In the genomic region with DNA sequence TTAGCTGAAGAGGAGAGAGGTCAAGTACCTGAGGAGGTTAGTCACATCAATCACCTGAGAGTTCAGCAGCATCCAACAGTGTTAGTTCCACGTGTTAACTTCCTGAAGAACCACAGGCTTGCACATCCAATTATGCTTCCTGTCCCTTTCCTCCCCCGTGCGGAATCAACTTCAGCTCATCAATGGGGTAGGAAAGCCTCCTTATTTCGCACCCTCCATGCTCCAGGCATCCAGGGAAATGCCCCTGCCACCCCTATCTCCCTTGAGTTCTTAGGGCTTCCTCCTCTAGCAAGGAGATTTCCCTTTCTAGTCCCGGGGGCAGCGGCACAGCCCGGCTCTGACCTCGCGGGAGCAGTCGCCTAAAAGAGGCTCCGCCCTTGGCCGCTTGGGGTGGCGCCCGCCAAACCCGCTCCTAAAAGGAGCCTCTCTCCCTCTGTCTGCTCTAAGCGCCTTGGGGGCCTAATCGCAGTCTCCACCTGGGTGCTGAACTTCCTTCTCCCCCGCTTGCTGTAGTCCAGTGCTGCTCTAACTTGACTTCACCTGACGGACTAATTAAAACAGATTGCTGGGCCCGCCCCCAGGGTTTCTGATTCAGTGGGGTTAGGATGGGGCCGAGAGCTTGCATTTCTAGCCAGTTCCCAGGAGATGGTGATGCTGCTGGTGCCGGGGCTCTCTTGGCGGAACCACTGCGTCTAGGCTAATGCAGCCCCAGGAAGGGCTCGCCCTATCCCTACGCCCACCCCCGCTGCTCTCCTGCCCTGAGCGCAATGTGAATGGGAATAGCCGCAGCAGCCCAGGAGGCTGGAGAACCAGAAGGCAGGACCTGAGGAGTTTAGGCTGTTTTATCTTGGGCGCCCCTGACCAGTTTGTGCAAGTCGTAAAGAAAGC, we compare ENCODE assay signal across 8 cellular contexts. TPM values are rescaled to one million over a fixed set of nuclear protein-coding genes. Genes with fewer than 3 reads are reported as not detected.
DNase-seq lines count a peak whose midpoint lies in the region; ATAC-seq and TF ChIP-seq lines count a peak whose summit lies in the region.

No MANE protein-coding gene starts in this region.

- H3K4me1 ChIP-seq in breast epithelium (peaks cover 4 to 6% of the 10 kb centered on the region in 2 donors), liver (ENCODE audit: control insufficient read depth in 4 of 4, insufficient read depth in 4 of 4, low read length in 3 of 4) (peaks cover 11 to 43% (median 34%) of the 10 kb centered on the region in 4 donors), tibial artery (peaks cover 0 to 48% (median 37%) of the 10 kb centered on the region in 4 donors)

- DNase-seq in DMS79 (lab: John Stamatoyannopoulos, UW) (peak; percentile 26), OCI-M1 (lab: John Stamatoyannopoulos, UW) (peak; percentile 77), breast epithelium (ENCODE audit: low spot score in 2 of 2) (peak in 1 of 2 donors; percentile 53), tibial artery (no peak)

- H3K4me3 ChIP-seq in breast epithelium (peak overlapping the region; percentile 33 to 57 (median 47)), liver (ENCODE audit: low read depth in 1 of 3, low read length in 3 of 3) (peak overlapping the region; percentile 39 to 59 (median 47)), tibial artery (peak overlapping the region; percentile 33 to 47)

- no peaks in the 10 kb centered on the region for H3K36me3 ChIP-seq in breast epithelium
- no peaks in the 10 kb centered on the region for H3K36me3 ChIP-seq in liver (ENCODE audit: control insufficient read depth in 4 of 4, insufficient read depth in 3 of 4, low read depth in 1 of 4, low read length in 3 of 4)
- H3K36me3 ChIP-seq in tibial artery, result no peaks in the 10 kb centered on the region

- no peak overlapping the region for H3K9ac ChIP-seq in liver (ENCODE audit: low read depth in 1 of 2, low read length in 2 of 2)

- 11% methylated on average over 31 of the region's 31 CpGs for WGBS in liver

- ATAC-seq in GM21526 (IDR thresholded peaks at IDR 0.05; ENCODE audit: low FRiP score, unreplicated experiment) (peak; percentile 40), GM18870 (IDR thresholded peaks at IDR 0.05; ENCODE audit: unreplicated experiment) (no peak), GM18517 (IDR thresholded peaks at IDR 0.05; ENCODE audit: unreplicated experiment) (no peak)

- H3K9me3 ChIP-seq in breast epithelium (no peaks in the 10 kb centered on the region), liver (ENCODE audit: control insufficient read depth in 4 of 4, low read length in 3 of 4) (no peaks in the 10 kb centered on the region), tibial artery (no peaks in the 10 kb centered on the region)

- TF ChIP-seq RAD21 in liver (IDR thresholded peaks at IDR 0.05), result peak in 1 of 2 donors; percentile 30

- TF ChIP-seq POLR2A in breast epithelium (IDR thresholded peaks at IDR 0.05), result no peak

- intact Hi-C loops in breast epithelium (cut with DNase I; ENCODE audit: low total_unique reads) (loop anchor here (10.0 kb wide), 1 partner anchor 57 kb away; a partner anchor contains a TSS), tibial artery (cut with DNase I; ENCODE audit: low total_unique reads) (loop anchor here (5.0 kb wide), 1 partner anchor 49 kb away; no protein-coding TSS in a partner anchor)

- no peak for TF ChIP-seq CTCF in breast epithelium (IDR thresholded peaks at IDR 0.05)
- TF ChIP-seq CTCF in liver (IDR thresholded peaks at IDR 0.05; ENCODE audit: low read depth, low read length, missing input control), result no peak
- TF ChIP-seq CTCF in tibial artery (IDR thresholded peaks at IDR 0.05), result no peak

- no peaks in the 10 kb centered on the region for H3K27me3 ChIP-seq in breast epithelium
- peaks cover 0 to 3% (median 0%) of the 10 kb centered on the region in 4 donors for H3K27me3 ChIP-seq in liver (ENCODE audit: control insufficient read depth in 4 of 4, insufficient read depth in 4 of 4, low read length in 3 of 4)
- H3K27me3 ChIP-seq in tibial artery, result peaks cover 0 to 3% of the 10 kb centered on the region in 2 donors

- H3K27ac ChIP-seq in breast epithelium (peak overlapping the region; percentile 57 to 91), liver (ENCODE audit: low read depth in 1 of 2, low read length in 2 of 2) (no peak overlapping the region), tibial artery (peak overlapping the region in 1 of 2 donors; percentile 48)

TF ChIP-seq in liver, 16 proteins besides CTCF, POLR2A, EP300 and RAD21:
- no peak for TF ChIP-seq HNF4A (conservative IDR thresholded peaks at IDR 0.05)
- no peak for TF ChIP-seq FOXA1 (IDR thresholded peaks at IDR 0.05)
- no peak for TF ChIP-seq NR2F2 (IDR thresholded peaks at IDR 0.05)
- TF ChIP-seq SP1 (IDR thresholded peaks at IDR 0.05), result no peak
- TF ChIP-seq, protein P1, sequence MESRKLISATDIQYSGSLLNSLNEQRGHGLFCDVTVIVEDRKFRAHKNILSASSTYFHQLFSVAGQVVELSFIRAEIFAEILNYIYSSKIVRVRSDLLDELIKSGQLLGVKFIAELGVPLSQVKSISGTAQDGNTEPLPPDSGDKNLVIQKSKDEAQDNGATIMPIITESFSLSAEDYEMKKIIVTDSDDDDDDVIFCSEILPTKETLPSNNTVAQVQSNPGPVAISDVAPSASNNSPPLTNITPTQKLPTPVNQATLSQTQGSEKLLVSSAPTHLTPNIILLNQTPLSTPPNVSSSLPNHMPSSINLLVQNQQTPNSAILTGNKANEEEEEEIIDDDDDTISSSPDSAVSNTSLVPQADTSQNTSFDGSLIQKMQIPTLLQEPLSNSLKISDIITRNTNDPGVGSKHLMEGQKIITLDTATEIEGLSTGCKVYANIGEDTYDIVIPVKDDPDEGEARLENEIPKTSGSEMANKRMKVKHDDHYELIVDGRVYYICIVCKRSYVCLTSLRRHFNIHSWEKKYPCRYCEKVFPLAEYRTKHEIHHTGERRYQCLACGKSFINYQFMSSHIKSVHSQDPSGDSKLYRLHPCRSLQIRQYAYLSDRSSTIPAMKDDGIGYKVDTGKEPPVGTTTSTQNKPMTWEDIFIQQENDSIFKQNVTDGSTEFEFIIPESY (IDR thresholded peaks at IDR 0.05), result no peak
- no peak for TF ChIP-seq TAF1 (conservative IDR thresholded peaks at IDR 0.05)
- TF ChIP-seq RXRA (IDR thresholded peaks at IDR 0.05), result no peak
- no peak for TF ChIP-seq YY1 (IDR thresholded peaks at IDR 0.05)

RNA-seq across cellular contexts. Expression of a gene that starts 3.4 kb away (rescaled TPM):
- total RNA-seq in breast epithelium (10 to 100 TPM in 1 of 3 donors, 1 to 10 TPM in 2; 7.9 to 13.2 (median 9.8) TPM), liver (10 to 100 TPM in 1 of 2 donors, 1 to 10 TPM in 1; 5.0 to 16.2 TPM)
- 1 to 10 TPM in 1 of 2 donors, under 1 TPM in 1; 0.89 to 1.5 TPM for polyA plus RNA-seq in liver

RNA-seq across cellular contexts. Expression of a gene that starts 54.6 kb away (rescaled TPM):
- total RNA-seq in breast epithelium (10 to 100 TPM; 35.4 to 45.7 (median 42.3) TPM), liver (10 to 100 TPM; 19.6 to 24.4 TPM)
- 10 to 100 TPM; 32.2 to 49.7 TPM for polyA plus RNA-seq in liver

Comparison
In these comparisons a context has a peak if more than half of its experiments do, and no peak if none do; other contexts are left out.
1. DNase-seq: peak in DMS79 (single experiment) and OCI-M1 (single experiment); none in tibial artery (0 of 2).
2. H3K27ac ChIP-seq: peak in breast epithelium (2 of 2); none in liver (0 of 2).
3. Peak in every context shown above with its lines, with median percentiles within 50 percentile points of each other: H3K4me3 ChIP-seq.